8 cellular contexts compared by ENCODE assay signal in the genomic region with DNA sequence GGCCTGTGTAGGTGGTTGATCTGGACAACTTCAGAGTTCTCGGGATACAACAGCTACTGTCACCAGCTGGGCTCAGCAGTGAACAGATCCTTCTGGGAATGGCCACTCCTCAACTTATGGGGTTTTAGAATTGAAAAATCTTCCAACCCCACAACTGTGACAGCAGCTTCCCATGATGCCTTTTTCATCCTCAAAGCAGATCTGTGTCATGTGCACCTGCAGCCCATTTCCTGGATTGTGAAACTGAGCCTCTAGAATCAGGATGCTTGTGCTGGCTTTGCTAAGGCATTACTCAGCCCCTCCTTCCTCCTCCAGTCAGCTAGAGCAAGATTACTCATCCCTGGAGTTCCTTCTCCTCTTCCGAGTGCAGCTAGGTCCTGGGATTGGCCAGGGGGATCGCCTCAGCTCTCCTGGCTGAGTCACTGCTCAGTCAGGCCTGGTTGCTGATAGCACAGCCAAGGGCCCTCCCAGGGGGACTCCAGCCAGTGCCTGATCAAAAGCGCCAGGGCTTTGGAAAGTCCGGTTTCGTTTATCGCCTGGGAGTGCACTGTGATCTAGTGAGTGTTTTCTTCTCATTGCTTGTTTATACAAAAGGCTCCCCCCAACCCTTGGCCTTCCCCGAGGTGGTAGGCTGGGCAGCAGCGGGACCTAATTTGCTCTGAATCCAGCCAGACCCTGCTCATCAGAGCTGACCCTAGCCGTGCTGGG. TPM values are rescaled to one million over a fixed set of nuclear protein-coding genes. Genes with fewer than 3 reads are reported as not detected.
DNase-seq lines count a peak whose midpoint lies in the region; ATAC-seq, FAIRE-seq and TF ChIP-seq lines count a peak whose summit lies in the region.

No MANE protein-coding gene starts in this region.

- CTCF ChIA-PET in endothelial cell of umbilical vein (lab: Charles Lee) = interaction anchor here (0.7 to 5.0 kb wide), 16 partner anchors 8 to 1263 kb away, joined by 3 to 69 read pairs (median 6); no protein-coding TSS in a partner anchor

- H3K9me3 ChIP-seq in OCI-LY1 (ENCODE audit: low read length) (no peaks in the 10 kb centered on the region), endothelial cell of umbilical vein (replicated peaks; ENCODE audit: control insufficient read depth, insufficient read depth, low read length) (no peaks in the 10 kb centered on the region)

- H3F3A ChIP-seq in OCI-LY1 (ENCODE audit: insufficient read depth, low read length) = 0 out of 2 replicates have a peak, but pooled peaks cover under 1% of the 10 kb centered on the region

- H4K20me1 ChIP-seq in OCI-LY1 (ENCODE audit: insufficient read depth, low read length) (no peaks in the 10 kb centered on the region), endothelial cell of umbilical vein (replicated peaks; ENCODE audit: control insufficient read depth, extremely low read depth, insufficient read depth, low read length) (no peaks in the 10 kb centered on the region)

- H3K4me1 ChIP-seq in OCI-LY1 (ENCODE audit: insufficient read depth, low read length, severe bottlenecking) (peaks cover 45% of the 10 kb centered on the region), endothelial cell of umbilical vein (ENCODE audit: control insufficient read depth, extremely low read depth, insufficient read depth, low read length) (peaks cover 55% of the 10 kb centered on the region)

- intact Hi-C loops in endothelial cell of umbilical vein (cut with micrococcal nuclease) = loop anchor here (1.0 to 10.0 kb wide), 9 partner anchors 9 to 809 kb away; partner anchors contain the start of gene E2F6

- H3K9ac ChIP-seq in OCI-LY1 (ENCODE audit: low read length) (peak overlapping the region; percentile 39), endothelial cell of umbilical vein (replicated peaks; ENCODE audit: extremely low read depth, insufficient read depth, low read length) (peak overlapping the region; percentile 49)

- POLR2A ChIA-PET in endothelial cell of umbilical vein (lab: Charles Lee) = interaction anchor here (0.6 to 2.0 kb wide), 3 partner anchors 10 to 56 kb away, joined by 3 to 7 read pairs (median 4); no protein-coding TSS in a partner anchor

- H3K27me3 ChIP-seq in OCI-LY1 (ENCODE audit: insufficient read depth, low read length) = no peaks in the 10 kb centered on the region
- H3K27me3 ChIP-seq in endothelial cell of umbilical vein (ENCODE audit: control insufficient read depth in 2 of 2, insufficient read depth in 2 of 2, low read length in 2 of 2) = no peaks in the 10 kb centered on the region

- H3K4me2 ChIP-seq in OCI-LY1 (ENCODE audit: low read length) (peak overlapping the region; percentile 62), endothelial cell of umbilical vein (ENCODE audit: insufficient read depth, low read length) (peak overlapping the region; percentile 59)

- H3K9me1 ChIP-seq in endothelial cell of umbilical vein (replicated peaks; ENCODE audit: control insufficient read depth, extremely low read depth, insufficient read depth, low read length) = no peaks in the 10 kb centered on the region

- H3K79me2 ChIP-seq in OCI-LY1 (ENCODE audit: insufficient read depth, low read length) (peaks cover 20% of the 10 kb centered on the region), endothelial cell of umbilical vein (ENCODE audit: control insufficient read depth, insufficient read depth, low read length) (peaks cover 24% of the 10 kb centered on the region)

- TF ChIP-seq CTCF in OCI-LY1 (IDR thresholded peaks at IDR 0.05; ENCODE audit: low read length) (no peak), endothelial cell of umbilical vein (IDR thresholded peaks at IDR 0.05; ENCODE audit: extremely low read depth in 1 of 2, insufficient read depth in 1 of 2, low read depth in 1 of 2, low read length in 2 of 2) (no peak)

- H3K36me3 ChIP-seq in OCI-LY1 (ENCODE audit: insufficient read depth, low read length) = no peaks in the 10 kb centered on the region
- H3K36me3 ChIP-seq in endothelial cell of umbilical vein (ENCODE audit: control insufficient read depth in 2 of 2, extremely low read depth in 1 of 2, insufficient read depth in 2 of 2, low read length in 2 of 2) = no peaks in the 10 kb centered on the region

- no TSS peak for BruUV-seq in endothelial cell of umbilical vein (replicated peaks; lab: Mats Ljungman, UMichigan)

- no peaks in the 10 kb centered on the region for H3K9me2 ChIP-seq in OCI-LY1 (ENCODE audit: low read depth, low read length)

- dilution Hi-C loops in endothelial cell of umbilical vein (cut with MboI; ENCODE audit: extremely low pct_ligation_motif_present, low sequenced_read_pairs) = no loop called here

- ATAC-seq in GM21576 (IDR thresholded peaks at IDR 0.05; ENCODE audit: unreplicated experiment) = peak; percentile 41

- H2AFZ ChIP-seq in OCI-LY1 (ENCODE audit: low read length) (no peak overlapping the region), endothelial cell of umbilical vein (ENCODE audit: low read depth, low read length) (peak overlapping the region; percentile 71)

- peak overlapping the region; percentile 48 for H3K4me3 ChIP-seq in OCI-LY1 (ENCODE audit: low read depth, low read length, poor library complexity, severe bottlenecking)
- H3K4me3 ChIP-seq in endothelial cell of umbilical vein (replicated peaks in 1 of 3; ENCODE audit: insufficient read depth in 1 of 3, low read depth in 1 of 3, low read length in 3 of 3) = peak overlapping the region in 1 of 3 experiments; percentile 20

- H3K27ac ChIP-seq in OCI-LY1 (ENCODE audit: low read depth, low read length, poor library complexity, severe bottlenecking) (peak overlapping the region; percentile 63), endothelial cell of umbilical vein (ENCODE audit: insufficient read depth, low read depth, low read length) (peak overlapping the region; percentile 82)

- peak; percentile 100 for FAIRE-seq in endothelial cell of umbilical vein (lab: Jason Lieb, UNC)

- DNase-seq in DMS 273 (lab: John Stamatoyannopoulos, UW; ENCODE audit: unreplicated experiment) = peak; percentile 97
- DNase-seq in HuH-7 (ENCODE audit: low spot score) = peak; percentile 95
- DNase-seq in activated CD8-positive, alpha-beta memory T cell treated with anti-CD3 and anti-CD28 coated beads, Interleukin-2, amount 50 U/mL, for 4 hours = peak; percentile 62
- peak; percentile 99 for DNase-seq in endothelial cell of umbilical vein (ENCODE audit: low read depth, low spot score)
- DNase-seq in middle frontal gyrus (ENCODE audit: extremely low spot score, low spot score) = peak; percentile 72
- peak; percentile 40 to 60 for DNase-seq in stimulated activated CD8-positive, alpha-beta memory T cell treated with anti-CD3 and anti-CD28 coated beads, Interleukin-4, amount 100 ng/mL, for 4 hours (ENCODE audit: low read depth in 2 of 2, low spot score in 1 of 2)

- TF ChIP-seq POLR2A in endothelial cell of umbilical vein (IDR thresholded peaks at IDR 0.05; ENCODE audit: low read depth, low read length) = no peak

TF ChIP-seq in endothelial cell of umbilical vein, 7 proteins besides CTCF, POLR2A, EP300 and RAD21:
- TF ChIP-seq EZH2 (IDR thresholded peaks at IDR 0.05; ENCODE audit: borderline replicate concordance, low read depth, low read length, severe bottlenecking) (no peak), GATA2 (IDR thresholded peaks at IDR 0.05; ENCODE audit: insufficient read depth, insufficient read length, low read depth, low read length) (peak; percentile 77), FOS (IDR thresholded peaks at IDR 0.05; ENCODE audit: borderline replicate concordance, insufficient read depth, low read length) (peak; percentile 100), MYC (IDR thresholded peaks at IDR 0.05; ENCODE audit: low read depth, low read length) (no peak), POLR2AphosphoS5 (IDR thresholded peaks at IDR 0.05; ENCODE audit: insufficient read depth, low read depth, low read length) (peak; percentile 92), JUN (IDR thresholded peaks at IDR 0.05; ENCODE audit: borderline replicate concordance, insufficient read depth, insufficient read length, low read depth) (peak; percentile 95)
- TF ChIP-seq, protein P1, sequence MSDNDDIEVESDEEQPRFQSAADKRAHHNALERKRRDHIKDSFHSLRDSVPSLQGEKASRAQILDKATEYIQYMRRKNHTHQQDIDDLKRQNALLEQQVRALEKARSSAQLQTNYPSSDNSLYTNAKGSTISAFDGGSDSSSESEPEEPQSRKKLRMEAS (IDR thresholded peaks at IDR 0.05; ENCODE audit: insufficient read depth, insufficient read length) = peak; percentile 9

RNA-seq across cellular contexts. Expression of gene LPIN1, which starts 2.4 kb away (rescaled TPM):
- total RNA-seq in endothelial cell of umbilical vein = 66.6 and 80.4 TPM in 2 replicates
- polyA plus RNA-seq in endothelial cell of umbilical vein = 19.5 and 26.6 TPM in 2 replicates
- 26.1 TPM in 2 replicates for polyA plus RNA-seq in endothelial cell of umbilical vein (2011; cell fraction: cytosol; rRNA removed)
- polyA plus RNA-seq in endothelial cell of umbilical vein (2011; cell fraction: nucleus; rRNA removed) = 77.8 and 85.7 TPM in 2 replicates
- polyA plus RNA-seq in endothelial cell of umbilical vein (2012) = 25.5 and 31.7 TPM in 2 replicates
- 46.4 and 48.3 TPM in 2 replicates for polyA minus RNA-seq in endothelial cell of umbilical vein
- polyA minus RNA-seq in endothelial cell of umbilical vein (2011; cell fraction: cytosol; rRNA and poly(A)+ RNA removed) = 12.7 TPM
- 47.4 and 60.8 TPM in 2 replicates for polyA minus RNA-seq in endothelial cell of umbilical vein (2011; cell fraction: nucleus; rRNA and poly(A)+ RNA removed)
